Comparison of ENCODE assay signal across 33 cellular contexts in genomic region chr2:236454076-236454475, GRCh38.
DNase-seq lines count a peak whose midpoint lies in the region; ATAC-seq and TF ChIP-seq lines count a peak whose summit lies in the region.
"Had no signal": no experiment of that assay in that cellular context is flagged by ENCODE, and none has a peak within 500 bp of the region (broad histone marks: within the 10 kb centered on the region; RNA-seq: fewer than 3 reads in every experiment).

No MANE protein-coding gene starts in this region.

- no peaks in the 10 kb centered on the region for H3K27me3 Mint-ChIP-seq in progenitor cell of endocrine pancreas

- POLR2A ChIA-PET in A673 (lab: Charles Lee; ENCODE audit: low non-redundant PET) = no interaction called here

- no peaks in the 10 kb centered on the region for H4K20me1 ChIP-seq in osteoblast (ENCODE audit: insufficient read depth, low read length)
- H4K20me1 ChIP-seq: BLaER1; BLaER1 treated with 17β-estradiol and CSF1 and Interleukin-3, amounts not matched to agents 10 nM and 100 nM had no signal

- no peak for ATAC-seq in SK-N-SH treated with all-trans-retinoic acid at 6 μM for 48 hours
- ATAC-seq: CD8-positive, alpha-beta T cell had no signal

- H2AFZ ChIP-seq in osteoblast (ENCODE audit: low read length) = no peak overlapping the region

- H3K4me1 ChIP-seq in SJCRH30 (peaks cover 13% of the 10 kb centered on the region), osteoblast (ENCODE audit: insufficient read depth, low read length) (no peaks in the 10 kb centered on the region), A673 (ENCODE audit: insufficient read depth, low read length, poor library complexity, severe bottlenecking) (no peaks in the 10 kb centered on the region)
- H3K4me1 ChIP-seq: A549; BE2C; BLaER1; BLaER1 treated with 17β-estradiol and CSF1 and Interleukin-3, amounts not matched to agents 10 nM and 100 nM; Caco-2 had no signal

- no peaks in the 10 kb centered on the region for H3K4me1 Mint-ChIP-seq in progenitor cell of endocrine pancreas (ENCODE audit: low read depth)
- H3K4me1 Mint-ChIP-seq: B cell; CD14-positive monocyte; CD4-positive, alpha-beta memory T cell; CD4-positive, CD25-positive, alpha-beta regulatory T cell; CD8-positive, alpha-beta memory T cell had no signal

- H3K4me2 ChIP-seq in osteoblast (ENCODE audit: insufficient read depth, low read length) = no peak overlapping the region
- H3K4me2 ChIP-seq: A549; BLaER1; BLaER1 treated with 17β-estradiol and CSF1 and Interleukin-3, amounts not matched to agents 10 nM and 100 nM had no signal

- H3K4me3 Mint-ChIP-seq in progenitor cell of endocrine pancreas (ENCODE audit: low read depth) = no peak overlapping the region
- H3K4me3 Mint-ChIP-seq: B cell; CD14-positive monocyte; CD4-positive, alpha-beta memory T cell; CD4-positive, alpha-beta T cell; CD4-positive, CD25-positive, alpha-beta regulatory T cell; CD8-positive, alpha-beta memory T cell; CD8-positive, alpha-beta T cell had no signal

- H3K36me3 Mint-ChIP-seq in progenitor cell of endocrine pancreas (ENCODE audit: insufficient read depth) = peaks cover 16% of the 10 kb centered on the region
- H3K36me3 Mint-ChIP-seq: CD14-positive monocyte; CD4-positive, alpha-beta memory T cell; CD4-positive, CD25-positive, alpha-beta regulatory T cell; CD8-positive, alpha-beta T cell had no signal

- H3K9me3 ChIP-seq in SJCRH30 (replicated peaks) (no peaks in the 10 kb centered on the region), osteoblast (ENCODE audit: low read depth, low read length) (no peaks in the 10 kb centered on the region), A673 (ENCODE audit: low read depth, low read length, poor library complexity, severe bottlenecking) (no peaks in the 10 kb centered on the region)
- H3K9me3 ChIP-seq: BE2C, BLaER1, Caco-2 had no signal

- intact Hi-C loops in A673 (cut with micrococcal nuclease; ENCODE audit: unreplicated experiment) = no loop called here

- H3K79me2 ChIP-seq in osteoblast (ENCODE audit: insufficient read depth, low read length) = no peaks in the 10 kb centered on the region

- BruUV-seq in A673 (replicated peaks; lab: Mats Ljungman, UMichigan) = no TSS peak

- peak overlapping the region; percentile 2 for H3K27ac Mint-ChIP-seq in progenitor cell of endocrine pancreas
- H3K27ac Mint-ChIP-seq: B cell; CD14-positive monocyte; CD4-positive, alpha-beta memory T cell; CD4-positive, alpha-beta T cell; CD4-positive, CD25-positive, alpha-beta regulatory T cell; CD8-positive, alpha-beta memory T cell; CD8-positive, alpha-beta T cell had no signal

- H3K27ac ChIP-seq in SJCRH30 = peak overlapping the region; percentile 67
- H3K27ac ChIP-seq in osteoblast (ENCODE audit: low read depth, low read length) = no peak overlapping the region
- no peak overlapping the region for H3K27ac ChIP-seq in A673 (ENCODE audit: low read depth, low read length, poor library complexity, severe bottlenecking)
- H3K27ac ChIP-seq: 22Rv1; A549; BLaER1; BLaER1 treated with 17β-estradiol and CSF1 and Interleukin-3, amounts not matched to agents 10 nM and 100 nM; C4-2B had no signal

- H3K9me3 Mint-ChIP-seq in progenitor cell of endocrine pancreas (ENCODE audit: low read depth) = peaks cover 3% of the 10 kb centered on the region

- DNase-seq in SJCRH30 (peak; percentile 52 to 75), osteoblast (ENCODE audit: insufficient read length, low spot score, missing footprints) (peak; percentile 18), progenitor cell of endocrine pancreas (ENCODE audit: low spot score, unreplicated experiment) (no peak), RKO (ENCODE audit: low spot score) (no peak), A673 (ENCODE audit: low spot score) (no peak)
- DNase-seq: 8988T; ACHN; AML-193; BE2C; C1 segment of cervical spinal cord; Caco-2; Calu3; CD4-positive, alpha-beta memory T cell; CD4-positive, alpha-beta T cell; CD4-positive, CD25-positive, alpha-beta regulatory T cell; CD8-positive, alpha-beta memory T cell; CD8-positive, alpha-beta T cell; COR-L47; DMS 273 treated with DMSO at 0.1 percent for 48 hours; DMS153; DMS53; DMS79; DMS79 treated with DMSO at 0.1 percent for 48 hours; DND-41; EL had no signal

- H3K27me3 ChIP-seq in SJCRH30 (no peaks in the 10 kb centered on the region), osteoblast (ENCODE audit: insufficient read depth, low read length) (peaks cover 5% of the 10 kb centered on the region), A673 (replicated peaks; ENCODE audit: insufficient read depth, low read depth, low read length, poor library complexity) (peaks cover 42% of the 10 kb centered on the region)
- H3K27me3 ChIP-seq: BLaER1; BLaER1 treated with 17β-estradiol and CSF1 and Interleukin-3, amounts not matched to agents 10 nM and 100 nM had no signal

- no peak for TF ChIP-seq CTCF in osteoblast (IDR thresholded peaks at IDR 0.05; ENCODE audit: extremely low read depth, low read depth, low read length)
- no peak for TF ChIP-seq CTCF in progenitor cell of endocrine pancreas (IDR thresholded peaks at IDR 0.05; ENCODE audit: unreplicated experiment)
- TF ChIP-seq CTCF in A673 (conservative IDR thresholded peaks at IDR 0.05; ENCODE audit: low read depth, low read length) = no peak

- CTCF ChIA-PET in A673 (lab: Charles Lee) = no interaction called here

- H3K4me3 ChIP-seq in SJCRH30 (no peak overlapping the region), osteoblast (ENCODE audit: insufficient read depth, low read length) (no peak overlapping the region), A673 (ENCODE audit: low read depth, low read length, poor library complexity, severe bottlenecking) (no peak overlapping the region)
- H3K4me3 ChIP-seq: A549; BLaER1; BLaER1 treated with 17β-estradiol and CSF1 and Interleukin-3, amounts not matched to agents 10 nM and 100 nM had no signal

- no peaks in the 10 kb centered on the region for H3K36me3 ChIP-seq in SJCRH30
- no peaks in the 10 kb centered on the region for H3K36me3 ChIP-seq in osteoblast (ENCODE audit: insufficient read depth, low read length)
- no peaks in the 10 kb centered on the region for H3K36me3 ChIP-seq in A673 (ENCODE audit: insufficient read depth, low read length, poor library complexity, severe bottlenecking)
- H3K36me3 ChIP-seq: BE2C; BLaER1; BLaER1 treated with 17β-estradiol and CSF1 and Interleukin-3, amounts not matched to agents 10 nM and 100 nM had no signal

TF ChIP-seq in SK-N-SH treated with all-trans-retinoic acid at 6 μM for 48 hours, 23 proteins besides CTCF, POLR2A, EP300 and RAD21:
- TF ChIP-seq OSR1 (CRISPR knock-in tag; IDR thresholded peaks at IDR 0.05) = no peak

Comparison
In these comparisons a context has a peak if more than half of its experiments do, and no peak if none do; other contexts are left out.
1. DNase-seq: peak in SJCRH30 (2 of 2) and osteoblast (single experiment); none in progenitor cell of endocrine pancreas (single experiment), RKO (single experiment) and A673 (single experiment).